ENCODE assay signal across 1 cellular context in genomic region chr17:59327891-59328290, GRCh38.
A peak's percentile ranks its signal among the peaks of the same experiment; 100 is the strongest.
TF ChIP-seq lines count a peak whose summit lies in the region.

No MANE protein-coding gene starts in this region.

TF ChIP-seq in HepG2, 621 proteins besides CTCF, POLR2A, EP300 and RAD21 (continued from another document):
- TF ChIP-seq ZHX2 (IDR thresholded peaks at IDR 0.05; ENCODE audit: low read depth) (no peak), ZHX2 (CRISPR knock-in tag; IDR thresholded peaks at IDR 0.05; ENCODE audit: borderline replicate concordance) (no peak), ETV5 (CRISPR knock-in tag; IDR thresholded peaks at IDR 0.05; ENCODE audit: borderline replicate concordance) (peak; percentile 41; the same call in 1 of the 2 replicates), SKIL (CRISPR knock-in tag; IDR thresholded peaks at IDR 0.05; ENCODE audit: borderline replicate concordance) (peak; percentile 63), FOXA3 (CRISPR knock-in tag; IDR thresholded peaks at IDR 0.05) (0 out of 2 replicates have a peak, but pooled peaks have one; percentile 17), SIN3B (IDR thresholded peaks at IDR 0.05; ENCODE audit: low read length) (no peak), FOXP1 (IDR thresholded peaks at IDR 0.05) (no peak), FOXP1 (CRISPR knock-in tag; IDR thresholded peaks at IDR 0.05) (peak; percentile 44)
